In the genomic region with DNA sequence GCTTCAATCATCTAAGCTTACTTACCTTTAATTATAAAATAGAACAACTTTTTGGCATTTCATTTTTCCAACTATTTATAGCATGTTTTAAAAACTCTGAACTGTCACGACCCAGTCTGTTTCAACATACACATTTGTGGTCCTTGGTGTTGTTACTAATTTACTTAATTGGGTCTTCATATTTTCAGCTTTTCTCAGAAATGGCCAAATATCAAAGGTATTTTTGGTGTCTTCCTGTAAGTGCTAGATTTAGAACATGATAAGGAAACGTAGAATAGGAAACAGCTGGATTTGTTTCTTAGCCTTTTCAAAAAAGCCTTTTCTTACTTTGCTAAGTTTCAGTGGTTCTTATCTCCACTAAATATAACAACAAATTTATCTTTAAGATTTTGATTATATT, we compare ENCODE assay signal across 1 cellular context.
TF ChIP-seq lines count a peak whose summit lies in the region.

No MANE protein-coding gene starts in this region.

TF ChIP-seq in IMR-90, 13 proteins besides CTCF, POLR2A, EP300 and RAD21:
- no peak for TF ChIP-seq BHLHE40 (IDR thresholded peaks at IDR 0.05; ENCODE audit: low read depth, low read length)
